In genomic region chr22:23150762-23151161, GRCh38 we compare ENCODE assay signal across 21 cellular contexts. TPM values are rescaled to one million over a fixed set of nuclear protein-coding genes. Genes with fewer than 3 reads are reported as not detected.
DNase-seq lines count a peak whose midpoint lies in the region; ATAC-seq, FAIRE-seq and TF ChIP-seq lines count a peak whose summit lies in the region.
"Had no signal": no experiment of that assay in that cellular context is flagged by ENCODE, and none has a peak within 500 bp of the region (broad histone marks: within the 10 kb centered on the region; RNA-seq: fewer than 3 reads in every experiment).

No MANE protein-coding gene starts in this region.

- H3K4me3 ChIP-seq in H1 (ENCODE audit: extremely low read depth in 1 of 4, insufficient read depth in 2 of 4, low read depth in 3 of 4, low read length in 4 of 4) (no peak overlapping the region), upper lobe of right lung (no peak overlapping the region), A673 (ENCODE audit: low read depth, low read length, poor library complexity, severe bottlenecking) (no peak overlapping the region)
- H3K4me3 ChIP-seq: HAP-1, MG63, Peyer's patch, SJSA1 had no signal

- 0 out of 2 replicates have a peak overlapping the region, but pooled peaks have one; percentile 18 for H2BK20ac ChIP-seq in H1 (ENCODE audit: low read length)

- peaks cover 3% of the 10 kb centered on the region for H3K36me3 Mint-ChIP-seq in IgD-negative memory B cell
- H3K36me3 Mint-ChIP-seq in neural crest cell (ENCODE audit: low read depth): peaks cover 2% of the 10 kb centered on the region

- no peak overlapping the region for H4K5ac ChIP-seq in H1 (ENCODE audit: insufficient read length, low read depth, low read length)

- H2BK12ac ChIP-seq in H1 (ENCODE audit: low read depth, low read length): no peak overlapping the region

- H3K4ac ChIP-seq in H1 (replicated peaks; ENCODE audit: insufficient read length, low read depth, low read length): no peak overlapping the region

- H2BK5ac ChIP-seq in H1 (ENCODE audit: low read depth, low read length): no peak overlapping the region

- FAIRE-seq in H1 (lab: Jason Lieb, UNC): no peak

- H3K4me3 Mint-ChIP-seq in IgD-negative memory B cell (peak overlapping the region in 1 of 4 donors; percentile 9), neural crest cell (peak overlapping the region; percentile 19)

- H3K27me3 ChIP-seq in H1 (replicated peaks in 1 of 4; ENCODE audit: control insufficient read depth in 3 of 4, extremely low read depth in 1 of 4, insufficient read depth in 3 of 4, low read length in 3 of 4) (peaks cover 0 to 12% (median 4%) of the 10 kb centered on the region in 4 experiments; a peak in 4 of 7 replicates), upper lobe of right lung (no peaks in the 10 kb centered on the region), A673 (replicated peaks; ENCODE audit: insufficient read depth, low read depth, low read length, poor library complexity) (no peaks in the 10 kb centered on the region)
- H3K27me3 ChIP-seq: MG63, Peyer's patch, SJSA1 had no signal

- no peak overlapping the region for H4K91ac ChIP-seq in H1 (replicated peaks; ENCODE audit: insufficient read length, low read length)

- H3K9me3 Mint-ChIP-seq in IgD-negative memory B cell (no peaks in the 10 kb centered on the region), neural crest cell (no peaks in the 10 kb centered on the region)

- H3K27me3 Mint-ChIP-seq in IgD-negative memory B cell (no peaks in the 10 kb centered on the region), neural crest cell (ENCODE audit: low read depth) (no peaks in the 10 kb centered on the region)

- POLR2A ChIA-PET in H1 (lab: Charles Lee; ENCODE audit: partially characterized antibody): no interaction called here
- POLR2A ChIA-PET in A673 (lab: Charles Lee; ENCODE audit: low non-redundant PET): no interaction called here

- H4K8ac ChIP-seq in H1 (ENCODE audit: extremely low read depth, insufficient read depth, low read length): no peak overlapping the region; the same call in 1 of the 2 replicates

- no peaks in the 10 kb centered on the region for H3K9me3 ChIP-seq in H1 (ENCODE audit: insufficient read depth in 2 of 2, low read depth in 1 of 2, low read length in 1 of 2)
- no peaks in the 10 kb centered on the region for H3K9me3 ChIP-seq in upper lobe of right lung
- no peaks in the 10 kb centered on the region for H3K9me3 ChIP-seq in A673 (ENCODE audit: low read depth, low read length, poor library complexity, severe bottlenecking)
- H3K9me3 ChIP-seq: HAP-1, MG63, Peyer's patch, SJSA1 had no signal

- no peaks in the 10 kb centered on the region for H4K20me1 ChIP-seq in H1 (replicated peaks in 1 of 2; ENCODE audit: control insufficient read depth in 1 of 2, insufficient read depth in 2 of 2, low read length in 2 of 2)

- no peak overlapping the region for H3K4me2 ChIP-seq in H1 (ENCODE audit: insufficient read depth in 1 of 2, low read depth in 2 of 2, low read length in 2 of 2)

- H3K23me2 ChIP-seq in H1 (ENCODE audit: low read depth, low read length): peaks cover 2% of the 10 kb centered on the region; the same call in 1 of the 2 replicates

- H3K79me1 ChIP-seq in H1 (ENCODE audit: low read depth, low read length): no peaks in the 10 kb centered on the region

- no peak for TF ChIP-seq RAD21 in H1 (IDR thresholded peaks at IDR 0.05 in 1 of 2, conservative IDR thresholded peaks at IDR 0.05 in 1 of 2; ENCODE audit: low read depth in 2 of 2, low read length in 2 of 2)

- no peak for TF ChIP-seq CTCF in H1 (IDR thresholded peaks at IDR 0.05; ENCODE audit: control extremely low read depth in 1 of 3, insufficient read depth in 1 of 3, low read depth in 1 of 3, low read length in 3 of 3)
- no peak for TF ChIP-seq CTCF in neural crest cell (conservative IDR thresholded peaks at IDR 0.05)
- no peak for TF ChIP-seq CTCF in upper lobe of right lung (IDR thresholded peaks at IDR 0.05)
- TF ChIP-seq CTCF in A673 (conservative IDR thresholded peaks at IDR 0.05; ENCODE audit: low read depth, low read length): no peak

- no peak overlapping the region for H3K56ac ChIP-seq in H1 (replicated peaks; ENCODE audit: insufficient read length, low read depth, low read length)

- TF ChIP-seq EP300 in H1 (IDR thresholded peaks at IDR 0.05; ENCODE audit: borderline replicate concordance in 1 of 2, low read depth in 2 of 2, low read length in 2 of 2): no peak

- intact Hi-C loops in upper lobe of right lung (cut with DNase I): no loop called here
- intact Hi-C loops in A673 (cut with micrococcal nuclease; ENCODE audit: unreplicated experiment): no loop called here

- DNase-seq in H1 (ENCODE audit: low read depth in 1 of 2, low spot score in 2 of 2) (no peak), neural crest cell (ENCODE audit: low read depth, low spot score) (no peak), upper lobe of right lung (no peak), A673 (ENCODE audit: low spot score) (no peak), T-helper 9 cell (no peak)
- DNase-seq: AML-193; DND-41; Karpas-422; MG63; NCI-H1105; NCI-H1694; NCI-H510A; NCI-H748 treated with DMSO at 0.1 percent for 48 hours; NK-92 treated with Interleukin-12 subunit alpha and Interleukin-12 subunit beta, amount 100 ng/mL, for 24 hours; Peyer's patch had no signal

- H3K4me1 Mint-ChIP-seq in IgD-negative memory B cell (peaks cover 6 to 24% (median 23%) of the 10 kb centered on the region in 3 donors), neural crest cell (peaks cover 11% of the 10 kb centered on the region)

- peak overlapping the region; percentile 14; the same call in 1 of the 2 replicates for H2AK5ac ChIP-seq in H1 (ENCODE audit: low read depth, low read length)

- TF ChIP-seq POLR2A in H1 (IDR thresholded peaks at IDR 0.05; ENCODE audit: control extremely low read depth in 1 of 2, low read depth in 2 of 2, low read length in 2 of 2) (no peak), GM18505 (IDR thresholded peaks at IDR 0.05; ENCODE audit: borderline replicate concordance, extremely low read depth, insufficient read depth, insufficient read length) (no peak)

- no peak overlapping the region for H3K14ac ChIP-seq in H1 (ENCODE audit: insufficient read length)

- no peak overlapping the region for H3K18ac ChIP-seq in H1 (ENCODE audit: extremely low read depth, low read length)

- no TSS peak for BruUV-seq in A673 (replicated peaks; lab: Mats Ljungman, UMichigan)

- no peak overlapping the region for H2BK120ac ChIP-seq in H1 (replicated peaks; ENCODE audit: low read depth, low read length)

- ATAC-seq in upper lobe of right lung (peak; percentile 14), GM18505 (IDR thresholded peaks at IDR 0.05; ENCODE audit: unreplicated experiment) (no peak)

- H3K79me2 ChIP-seq in H1 (ENCODE audit: control insufficient read depth in 1 of 2, insufficient read depth in 2 of 2, low read length in 2 of 2): no peaks in the 10 kb centered on the region

- peaks cover 0 to 23% (median 9%) of the 10 kb centered on the region in 4 experiments; a peak in 5 of 7 replicates for H3K4me1 ChIP-seq in H1 (replicated peaks in 1 of 4; ENCODE audit: control insufficient read depth in 3 of 4, insufficient read depth in 4 of 4, low read length in 3 of 4)
- H3K4me1 ChIP-seq in upper lobe of right lung: peaks cover 24% of the 10 kb centered on the region
- no peaks in the 10 kb centered on the region for H3K4me1 ChIP-seq in A673 (ENCODE audit: insufficient read depth, low read length, poor library complexity, severe bottlenecking)
- H3K4me1 ChIP-seq: HAP-1 had no signal

- no peak overlapping the region for H3K9ac ChIP-seq in H1 (replicated peaks in 1 of 4; ENCODE audit: extremely low read depth in 1 of 4, low read depth in 3 of 4, low read length in 3 of 4)

- no peak overlapping the region for H2AFZ ChIP-seq in H1 (ENCODE audit: low read length)

- CTCF ChIA-PET in H1 (lab: Charles Lee; ENCODE audit: partially characterized antibody) (interaction anchor here (0.6 to 1.8 kb wide), 4 partner anchors 13 to 438 kb away, joined by 3 to 5 read pairs (median 3); no protein-coding TSS in a partner anchor), A673 (lab: Charles Lee) (no interaction called here)

- H2BK15ac ChIP-seq in H1 (ENCODE audit: low read length): 0 out of 2 replicates have a peak overlapping the region, but pooled peaks have one; percentile 5

- H3K36me3 ChIP-seq in H1 (ENCODE audit: control insufficient read depth in 2 of 4, insufficient read depth in 4 of 4, low read length in 3 of 4) (no peaks in the 10 kb centered on the region), upper lobe of right lung (no peaks in the 10 kb centered on the region), A673 (ENCODE audit: insufficient read depth, low read length, poor library complexity, severe bottlenecking) (no peaks in the 10 kb centered on the region)
- H3K36me3 ChIP-seq: HAP-1, MG63, Peyer's patch, SJSA1 had no signal

- no peak overlapping the region for H3K23ac ChIP-seq in H1 (ENCODE audit: insufficient read length)

- 88% methylated on average over 6 of the region's 6 CpGs; no CpG with 5 or more reads in 1 of the 2 experiments for WGBS in H1 (ENCODE audit: extremely low coverage in 1 of 2, insufficient coverage in 1 of 2, insufficient read length in 1 of 2, insufficient replicate concordance in 2 of 2, low coverage in 1 of 2, low lambda C conversion rate in 2 of 2, missing lambda C conversion rate in 1 of 2), 2 experiments

- H3K27ac Mint-ChIP-seq in IgD-negative memory B cell: peak overlapping the region in 2 of 3 donors; percentile 71 to 90
- H3K27ac Mint-ChIP-seq in neural crest cell (ENCODE audit: unreplicated experiment): no peak overlapping the region

- no peak overlapping the region; the same call in 1 of the 2 replicates for H3K27ac ChIP-seq in H1 (ENCODE audit: low read depth, low read length)
- H3K27ac ChIP-seq in upper lobe of right lung: no peak overlapping the region
- no peak overlapping the region for H3K27ac ChIP-seq in A673 (ENCODE audit: low read depth, low read length, poor library complexity, severe bottlenecking)
- H3K27ac ChIP-seq: C4-2B, Peyer's patch, SJSA1 had no signal

RNA-seq across cellular contexts. Expression of gene RAB36, which starts 5.5 kb away (rescaled TPM):
- polyA plus RNA-seq in IgD-negative memory B cell (1.8 TPM), H1 (2011; rRNA removed) (1.4 and 1.5 TPM in 2 replicates)
- total RNA-seq in H1 (2021; fragmentation: NEBNext Ultra II Directional; extraction: Animal tissue kit (Norgen Biotek cat#: 25700)): 1.0 and 1.1 TPM in 2 replicates
- 0.75 TPM for polyA plus RNA-seq in H1 (2011; cell fraction: cytosol; rRNA removed)
- polyA plus RNA-seq in H1 (2011; cell fraction: nucleus; rRNA removed): 0.86 TPM
- polyA plus RNA-seq in H1 (2012, experiment 1 of 2): 0.84 to 1.0 TPM (median 0.98 TPM) in 4 replicates
- polyA plus RNA-seq in H1 (2012, experiment 2 of 2): 0.87 TPM
- polyA plus RNA-seq in H1 (2013, experiment 1 of 2): 0.79 TPM
- 0.79 TPM for polyA plus RNA-seq in H1 (2013, experiment 2 of 2)
- 1.0 and 1.5 TPM in 2 replicates for polyA minus RNA-seq in H1 (2011; rRNA and poly(A)+ RNA removed)
- polyA minus RNA-seq in H1 (2011; cell fraction: cytosol; rRNA and poly(A)+ RNA removed): 0.44 TPM
- 0.70 TPM for polyA minus RNA-seq in H1 (2011; cell fraction: nucleus; rRNA and poly(A)+ RNA removed)
- total RNA-seq in neural crest cell (13.5 and 14.4 TPM in 2 replicates), upper lobe of right lung (3.8 TPM), A673 (2021) (4.1 and 4.9 TPM in 2 replicates)

RNA-seq across cellular contexts. Expression of gene RSPH14, which starts 9.0 kb away (rescaled TPM):
- polyA plus RNA-seq in IgD-negative memory B cell (0.39 TPM), H1 (2011; rRNA removed) (0.28 and 0.30 TPM in 2 replicates)
- total RNA-seq in H1 (2021; fragmentation: NEBNext Ultra II Directional; extraction: Animal tissue kit (Norgen Biotek cat#: 25700)): 0.84 TPM in 1 of 2 replicates, not detected in the other
- 0.28 TPM for polyA plus RNA-seq in H1 (2011; cell fraction: cytosol; rRNA removed)
- 0.33 TPM for polyA plus RNA-seq in H1 (2011; cell fraction: nucleus; rRNA removed)
- 0.24 to 0.43 TPM (median 0.28 TPM) in 3 of 4 replicates, not detected in the other for polyA plus RNA-seq in H1 (2012, experiment 1 of 2)
- 0.22 TPM for polyA plus RNA-seq in H1 (2012, experiment 2 of 2)
- polyA plus RNA-seq in H1 (2013, experiment 1 of 2): 0.10 TPM
- 0.13 TPM for polyA plus RNA-seq in H1 (2013, experiment 2 of 2)
- 0.13 and 0.39 TPM in 2 replicates for polyA minus RNA-seq in H1 (2011; rRNA and poly(A)+ RNA removed)
- polyA minus RNA-seq in H1 (2011; cell fraction: cytosol; rRNA and poly(A)+ RNA removed): not detected
- not detected for polyA minus RNA-seq in H1 (2011; cell fraction: nucleus; rRNA and poly(A)+ RNA removed)
- total RNA-seq in neural crest cell (0.86 and 2.9 TPM in 2 replicates), upper lobe of right lung (not detected), A673 (2021) (0.55 TPM in 1 of 2 replicates, not detected in the other)
- total RNA-seq: G401, Peyer's patch, SJSA1 had no signal

RNA-seq across cellular contexts. Expression of gene BCR, which starts 29.5 kb away (rescaled TPM):
- polyA plus RNA-seq in IgD-negative memory B cell (5.9 TPM), H1 (2011; rRNA removed) (66.7 and 110 TPM in 2 replicates)
- 122 and 130 TPM in 2 replicates for total RNA-seq in H1 (2021; fragmentation: NEBNext Ultra II Directional; extraction: Animal tissue kit (Norgen Biotek cat#: 25700))
- polyA plus RNA-seq in H1 (2011; cell fraction: cytosol; rRNA removed): 101 TPM
- polyA plus RNA-seq in H1 (2011; cell fraction: nucleus; rRNA removed): 162 TPM
- polyA plus RNA-seq in H1 (2012, experiment 1 of 2): 76.6 to 172 TPM (median 129 TPM) in 4 replicates
- 53.7 TPM for polyA plus RNA-seq in H1 (2012, experiment 2 of 2)
- 37.8 TPM for polyA plus RNA-seq in H1 (2013, experiment 1 of 2)
- polyA plus RNA-seq in H1 (2013, experiment 2 of 2): 37.4 TPM
- 150 and 166 TPM in 2 replicates for polyA minus RNA-seq in H1 (2011; rRNA and poly(A)+ RNA removed)
- 183 TPM for polyA minus RNA-seq in H1 (2011; cell fraction: cytosol; rRNA and poly(A)+ RNA removed)
- polyA minus RNA-seq in H1 (2011; cell fraction: nucleus; rRNA and poly(A)+ RNA removed): 71.0 TPM
- total RNA-seq in neural crest cell (49.5 and 54.2 TPM in 2 replicates), upper lobe of right lung (78.3 TPM), A673 (2021) (62.5 and 63.1 TPM in 2 replicates)
